Comparison of ENCODE assay signal across 8 cellular contexts in the genomic region with DNA sequence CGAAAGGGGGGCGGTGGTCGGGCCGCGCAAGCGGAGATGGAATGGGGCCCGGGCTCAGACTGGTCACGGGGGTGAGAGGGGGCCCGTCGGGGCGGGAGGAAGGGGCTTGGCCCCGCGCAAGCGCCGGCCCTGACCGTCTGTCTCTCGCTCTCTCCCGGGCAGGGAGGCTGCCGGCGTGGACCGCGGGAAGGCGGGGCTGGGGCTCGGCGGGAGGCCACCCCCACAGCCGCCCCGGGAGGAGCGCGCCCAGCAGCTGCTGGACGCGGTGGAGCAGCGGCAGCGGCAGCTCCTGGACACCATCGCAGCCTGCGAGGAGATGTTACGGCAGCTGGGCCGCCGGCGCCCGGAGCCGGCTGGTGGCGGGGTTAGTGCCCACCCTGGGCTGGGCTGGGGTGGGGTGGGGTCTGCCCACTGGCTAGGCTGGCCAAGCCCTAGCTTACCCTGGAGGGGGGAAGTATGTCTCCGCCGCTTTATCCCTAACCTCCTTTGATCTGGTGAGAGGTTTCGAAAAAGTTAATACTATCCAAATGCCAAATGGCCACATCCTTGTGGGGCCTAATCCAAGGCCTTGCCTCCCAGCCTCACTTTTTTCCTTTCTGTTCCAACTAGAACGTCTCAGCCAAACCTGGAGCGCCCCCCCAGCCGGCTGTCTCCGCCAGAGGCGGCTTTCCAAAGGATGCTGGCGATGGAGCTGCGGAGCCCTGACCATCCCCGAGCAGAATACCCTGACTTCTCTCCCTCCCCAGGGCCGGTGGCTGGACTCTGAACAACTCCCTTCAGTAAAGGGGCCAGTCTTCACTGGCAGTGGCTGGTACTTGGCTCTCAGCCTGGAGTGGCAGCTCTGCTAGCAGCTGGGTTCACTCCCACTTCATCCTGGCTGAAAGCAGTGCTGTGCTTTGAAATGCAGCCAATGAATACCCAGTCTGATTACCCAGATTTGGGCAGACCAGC. TPM values are rescaled to one million over a fixed set of nuclear protein-coding genes. Genes with fewer than 3 reads are reported as not detected.
DNase-seq lines count a peak whose midpoint lies in the region; ATAC-seq lines count a peak whose summit lies in the region.

No MANE protein-coding gene starts in this region.

- peak overlapping the region; percentile 98 for H3K27ac Mint-ChIP-seq in activated naive CD8-positive, alpha-beta T cell treated with anti-CD3 and anti-CD28 coated beads, Interleukin-2, amount 10 ng/mL, durations not matched to agents 7 days and 5 days

- H3K4me1 Mint-ChIP-seq in activated naive CD8-positive, alpha-beta T cell treated with anti-CD3 and anti-CD28 coated beads, Interleukin-2, amount 10 ng/mL, durations not matched to agents 7 days and 5 days = peaks cover 24% of the 10 kb centered on the region

- no peaks in the 10 kb centered on the region for H3K27me3 ChIP-seq in neuron (ENCODE audit: insufficient read depth, low read length)

- peak overlapping the region; percentile 57 for H2AFZ ChIP-seq in neuron (ENCODE audit: low read depth, low read length)

- no peaks in the 10 kb centered on the region for H3K27me3 Mint-ChIP-seq in activated naive CD8-positive, alpha-beta T cell treated with anti-CD3 and anti-CD28 coated beads, Interleukin-2, amount 10 ng/mL, durations not matched to agents 7 days and 5 days

- peak overlapping the region; percentile 98 for H3K4me3 ChIP-seq in neuron (ENCODE audit: low read length)

- H3K9me3 Mint-ChIP-seq in activated naive CD8-positive, alpha-beta T cell treated with anti-CD3 and anti-CD28 coated beads, Interleukin-2, amount 10 ng/mL, durations not matched to agents 7 days and 5 days = no peaks in the 10 kb centered on the region

- peaks cover 27% of the 10 kb centered on the region for H3K4me1 ChIP-seq in neuron (ENCODE audit: insufficient read depth, low read length)

- POLR2A ChIA-PET in activated naive CD8-positive, alpha-beta T cell treated with anti-CD3 and anti-CD28 coated beads, Interleukin-2, amount 10 ng/mL, durations not matched to agents 7 days and 5 days (lab: Charles Lee) = interaction anchor here (0.6 to 2.8 kb wide), 17 partner anchors 8 to 333 kb away, joined by 3 to 34 read pairs (median 5); partner anchors contain the start of genes CDCA8, GNL2, INPP5B and MTF1

- H3K4me3 Mint-ChIP-seq in activated naive CD8-positive, alpha-beta T cell treated with anti-CD3 and anti-CD28 coated beads, Interleukin-2, amount 10 ng/mL, durations not matched to agents 7 days and 5 days = peak overlapping the region; percentile 97

- DNase-seq in DMS 273 (lab: John Stamatoyannopoulos, UW; ENCODE audit: unreplicated experiment) = peak; percentile 95
- DNase-seq in NCI-H774 (lab: John Stamatoyannopoulos, UW) = peak; percentile 93
- peak; percentile 70 for DNase-seq in activated naive CD8-positive, alpha-beta T cell treated with anti-CD3 and anti-CD28 coated beads, Interleukin-2, amount 10 ng/mL, durations not matched to agents 7 days and 5 days
- DNase-seq in glomerular visceral epithelial cell (ENCODE audit: extremely low spot score) = peak; percentile 79
- DNase-seq in MV-4-11 (lab: John Stamatoyannopoulos, UW) = no peak

- peaks cover 33% of the 10 kb centered on the region for H3K36me3 ChIP-seq in neuron (ENCODE audit: insufficient read depth, low read length)

- H3K36me3 Mint-ChIP-seq in activated naive CD8-positive, alpha-beta T cell treated with anti-CD3 and anti-CD28 coated beads, Interleukin-2, amount 10 ng/mL, durations not matched to agents 7 days and 5 days = peaks cover 17% of the 10 kb centered on the region

- peak; percentile 36 for ATAC-seq in GM19351 (IDR thresholded peaks at IDR 0.05; ENCODE audit: unreplicated experiment)
- ATAC-seq in HG03378 (IDR thresholded peaks at IDR 0.05; ENCODE audit: unreplicated experiment) = peak; percentile 25
- peak; percentile 46 for ATAC-seq in activated naive CD8-positive, alpha-beta T cell treated with anti-CD3 and anti-CD28 coated beads, Interleukin-2, amount 10 ng/mL, durations not matched to agents 7 days and 5 days (ENCODE audit: low read depth)

- H3K9me3 ChIP-seq in neuron (ENCODE audit: low read length) = no peaks in the 10 kb centered on the region

RNA-seq across cellular contexts. Expression of gene YRDC, which starts 0.6 kb away (rescaled TPM):
- total RNA-seq in activated naive CD8-positive, alpha-beta T cell treated with anti-CD3 and anti-CD28 coated beads, Interleukin-2, amount 10 ng/mL, durations not matched to agents 7 days and 5 days = 10 to 100 TPM; 13.3 to 14.1 TPM

RNA-seq across cellular contexts. Expression of gene C1orf122, which starts 1.1 kb away (rescaled TPM):
- total RNA-seq in activated naive CD8-positive, alpha-beta T cell treated with anti-CD3 and anti-CD28 coated beads, Interleukin-2, amount 10 ng/mL, durations not matched to agents 7 days and 5 days = 10 to 100 TPM; 15.4 to 18.0 TPM

RNA-seq across cellular contexts. Expression of gene MANEAL, which starts 15.0 kb away (rescaled TPM):
- 1 to 10 TPM; 1.3 to 1.4 TPM for total RNA-seq in activated naive CD8-positive, alpha-beta T cell treated with anti-CD3 and anti-CD28 coated beads, Interleukin-2, amount 10 ng/mL, durations not matched to agents 7 days and 5 days

RNA-seq across cellular contexts. Expression of gene EPHA10, which starts 43.7 kb away (rescaled TPM):
- not detected for total RNA-seq in activated naive CD8-positive, alpha-beta T cell treated with anti-CD3 and anti-CD28 coated beads, Interleukin-2, amount 10 ng/mL, durations not matched to agents 7 days and 5 days

RNA-seq across cellular contexts. Expression of gene MTF1, which starts 50.7 kb away (rescaled TPM):
- 10 to 100 TPM; 21.7 to 28.2 TPM for total RNA-seq in activated naive CD8-positive, alpha-beta T cell treated with anti-CD3 and anti-CD28 coated beads, Interleukin-2, amount 10 ng/mL, durations not matched to agents 7 days and 5 days
